ENCODE assay signal across 28 cellular contexts in genomic region chr12:132926417-132926833, GRCh38. TPM values are rescaled to one million over a fixed set of nuclear protein-coding genes. Genes with fewer than 3 reads are reported as not detected.
DNase-seq lines count a peak whose midpoint lies in the region; ATAC-seq and TF ChIP-seq lines count a peak whose summit lies in the region.
"Had no signal": no experiment of that assay in that cellular context is flagged by ENCODE, and none has a peak within 500 bp of the region (broad histone marks: within the 10 kb centered on the region; RNA-seq: fewer than 3 reads in every experiment).

No MANE protein-coding gene starts in this region.

- in situ Hi-C loops in Caki2 (cut with HindIII; ENCODE audit: low pct_unique_long_range_greater_than_20kb, low sequenced_read_pairs), result no loop called here

- H3K36me3 Mint-ChIP-seq in progenitor cell of endocrine pancreas (ENCODE audit: insufficient read depth), result peaks cover 86% of the 10 kb centered on the region

- no peak overlapping the region for H3K4me3 Mint-ChIP-seq in progenitor cell of endocrine pancreas (ENCODE audit: low read depth)
- H3K4me3 Mint-ChIP-seq: activated naive CD8-positive, alpha-beta T cell treated with anti-CD3 and anti-CD28 coated beads, Interleukin-2, amount 50 U/mL, for 24 hours; HFFc6; immature natural killer cell had no signal

- ATAC-seq in sciatic nerve, result no peak
- ATAC-seq: activated CD4-positive, CD25-positive, alpha-beta regulatory T cell treated with anti-CD3 and anti-CD28 coated beads, Interleukin-2, amount 50 U/mL, for 24 hours; activated naive CD8-positive, alpha-beta T cell treated with anti-CD3 and anti-CD28 coated beads, Interleukin-2, amount 50 U/mL, for 24 hours; gastrocnemius medialis had no signal

- peaks cover 100% of the 10 kb centered on the region for H3K9me3 ChIP-seq in adipocyte (ENCODE audit: control insufficient read depth, low read length)
- H3K9me3 ChIP-seq in iPS-15b (ENCODE audit: control insufficient read depth, insufficient read depth, low read length), result peaks cover 52% of the 10 kb centered on the region

- H3K9ac ChIP-seq in adipocyte (ENCODE audit: low read length), result no peak overlapping the region
- no peak overlapping the region for H3K9ac ChIP-seq in iPS-15b (ENCODE audit: low read depth, low read length)

- no peaks in the 10 kb centered on the region for H3K4me1 Mint-ChIP-seq in progenitor cell of endocrine pancreas (ENCODE audit: low read depth)
- H3K4me1 Mint-ChIP-seq: activated naive CD8-positive, alpha-beta T cell treated with anti-CD3 and anti-CD28 coated beads, Interleukin-2, amount 50 U/mL, for 24 hours; immature natural killer cell had no signal

- peak; percentile 12 for DNase-seq in Caki2 (ENCODE audit: low read depth)
- DNase-seq in adipocyte (ENCODE audit: low read depth), result no peak
- no peak for DNase-seq in progenitor cell of endocrine pancreas (ENCODE audit: low spot score, unreplicated experiment)
- no peak for DNase-seq in activated CD4-positive, alpha-beta T cell treated with anti-CD3 and anti-CD28 coated beads for 4 hours
- DNase-seq in sciatic nerve (ENCODE audit: low spot score), result no peak
- DNase-seq in NCI-H2227 (lab: John Stamatoyannopoulos, UW; ENCODE audit: unreplicated experiment), result no peak
- DNase-seq: activated CD4-positive, alpha-beta T cell treated with anti-CD3 and anti-CD28 coated beads, Interleukin-2, amount 50 U/mL, for 48 hours; activated naive CD4-positive, alpha-beta T cell; activated naive CD8-positive, alpha-beta T cell treated with anti-CD3 and anti-CD28 coated beads, Interleukin-2, amount 50 U/mL, for 24 hours; activated T-cell treated with anti-CD3 and anti-CD28 coated beads, Interleukin-2, amount 50 U/mL, for 48 hours; C1 segment of cervical spinal cord; central memory CD4-positive, alpha-beta T cell; COR-L47; gastrocnemius medialis; HFFc6; immature natural killer cell; Karpas-422; NCI-H1436; NCI-H2081; NCI-H226; NCI-H526 treated with DMSO at 0.1 percent for 48 hours; PC-9; stimulated activated CD4-positive, alpha-beta T cell treated with anti-CD3 and anti-CD28 coated beads, Interleukin-4, amount 100 ng/mL, for 24 hours; T-helper 2 cell; transverse colon had no signal

- H3K27me3 ChIP-seq in adipocyte (replicated peaks; ENCODE audit: control insufficient read depth, insufficient read depth, low read length), result no peaks in the 10 kb centered on the region
- no peaks in the 10 kb centered on the region for H3K27me3 ChIP-seq in iPS-15b (ENCODE audit: control insufficient read depth, insufficient read depth, low read length)
- H3K27me3 ChIP-seq: neutrophil, transverse colon had no signal

- peak overlapping the region; percentile 78 for H3K4me3 ChIP-seq in adipocyte (ENCODE audit: low read length)
- H3K4me3 ChIP-seq in iPS-15b (ENCODE audit: low read depth, low read length), result peak overlapping the region; percentile 10
- H3K4me3 ChIP-seq: transverse colon had no signal

- H3K27me3 Mint-ChIP-seq in progenitor cell of endocrine pancreas, result no peaks in the 10 kb centered on the region
- H3K27me3 Mint-ChIP-seq: activated naive CD8-positive, alpha-beta T cell treated with anti-CD3 and anti-CD28 coated beads, Interleukin-2, amount 50 U/mL, for 24 hours had no signal

- peaks cover 73% of the 10 kb centered on the region for H3K9me3 Mint-ChIP-seq in progenitor cell of endocrine pancreas (ENCODE audit: low read depth)

- TF ChIP-seq CTCF in progenitor cell of endocrine pancreas (IDR thresholded peaks at IDR 0.05; ENCODE audit: unreplicated experiment), result no peak

- H3K27ac Mint-ChIP-seq in progenitor cell of endocrine pancreas, result peak overlapping the region; percentile 76
- H3K27ac Mint-ChIP-seq: activated naive CD8-positive, alpha-beta T cell treated with anti-CD3 and anti-CD28 coated beads, Interleukin-2, amount 50 U/mL, for 24 hours; HFFc6; immature natural killer cell had no signal

- H3K4me1 ChIP-seq in adipocyte (ENCODE audit: control insufficient read depth, insufficient read depth, low read length) (no peaks in the 10 kb centered on the region), iPS-15b (ENCODE audit: control insufficient read depth, insufficient read depth, low read length) (no peaks in the 10 kb centered on the region)
- H3K4me1 ChIP-seq: gastrocnemius medialis, transverse colon had no signal

- H3K36me3 ChIP-seq in adipocyte (ENCODE audit: control insufficient read depth, insufficient read depth, low read length, severe bottlenecking) (peaks cover 87% of the 10 kb centered on the region), iPS-15b (ENCODE audit: control insufficient read depth, insufficient read depth, low read length) (no peaks in the 10 kb centered on the region)
- H3K36me3 ChIP-seq: neutrophil had no signal

- intact Hi-C loops in sciatic nerve (cut with DNase I), result no loop called here

RNA-seq across cellular contexts. Expression of gene ZNF605, which starts 29.7 kb away (rescaled TPM):
- total RNA-seq in Caki2 (2014; rRNA removed; shearing (Covaris generic); ENCODE audit: low replicate concordance), result 1.3 and 2.6 TPM in 2 replicates
- 28.7 and 28.8 TPM in 2 replicates for total RNA-seq in progenitor cell of endocrine pancreas
- total RNA-seq in sciatic nerve, result 19.4 TPM

RNA-seq across cellular contexts. Expression of gene CHFR, which starts 39.0 kb away (rescaled TPM):
- total RNA-seq in Caki2 (2014; rRNA removed; shearing (Covaris generic); ENCODE audit: low replicate concordance), result 7.1 and 17.5 TPM in 2 replicates
- total RNA-seq in progenitor cell of endocrine pancreas (48.1 and 51.4 TPM in 2 replicates), sciatic nerve (45.5 TPM)

RNA-seq across cellular contexts. Expression of gene ZNF26, which starts 59.7 kb away (rescaled TPM):
- total RNA-seq in Caki2 (2014; rRNA removed; shearing (Covaris generic); ENCODE audit: low replicate concordance), result 8.0 and 23.2 TPM in 2 replicates
- total RNA-seq in progenitor cell of endocrine pancreas (12.9 and 13.4 TPM in 2 replicates), sciatic nerve (18.0 TPM)
